Comparison of ENCODE assay signal across 8 cellular contexts in the genomic region with DNA sequence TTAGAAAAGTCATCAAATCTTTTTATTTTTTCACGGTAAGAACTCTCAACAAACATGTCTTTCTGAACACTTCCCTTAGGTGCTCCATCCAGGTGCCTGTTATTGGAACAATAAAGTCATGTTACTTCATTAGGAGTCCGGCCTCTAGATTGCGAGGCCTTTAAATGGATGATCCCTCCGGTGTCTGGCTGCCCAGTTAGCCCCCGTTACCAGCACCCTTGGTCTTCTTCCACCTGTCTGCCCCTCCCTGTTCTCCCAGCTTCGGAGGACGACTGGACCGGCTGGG. TPM values are rescaled to one million over a fixed set of nuclear protein-coding genes. Genes with fewer than 3 reads are reported as not detected.
DNase-seq lines count a peak whose midpoint lies in the region; ATAC-seq, FAIRE-seq and TF ChIP-seq lines count a peak whose summit lies in the region.

No MANE protein-coding gene starts in this region.

- H3K9ac ChIP-seq in OCI-LY3 (ENCODE audit: low read length) (peak overlapping the region; percentile 94), endothelial cell of umbilical vein (replicated peaks; ENCODE audit: extremely low read depth, insufficient read depth, low read length) (peak overlapping the region; percentile 35), parathyroid adenoma (no peak overlapping the region)

- CTCF ChIA-PET in endothelial cell of umbilical vein (lab: Charles Lee) = interaction anchor here (0.6 to 5.3 kb wide), 17 partner anchors 9 to 364 kb away, joined by 3 to 59 read pairs (median 5); partner anchors contain the start of genes ERBB3, RAB5B, SMARCC2 and SUOX

- H3K36me3 ChIP-seq in DOHH2 (ENCODE audit: control insufficient read depth, low read length) (peaks cover 44% of the 10 kb centered on the region), OCI-LY3 (replicated peaks; ENCODE audit: low read depth, low read length) (peaks cover 32% of the 10 kb centered on the region), endothelial cell of umbilical vein (ENCODE audit: control insufficient read depth in 2 of 2, extremely low read depth in 1 of 2, insufficient read depth in 2 of 2, low read length in 2 of 2) (peaks cover 7 to 9% of the 10 kb centered on the region in 2 experiments), parathyroid adenoma (ENCODE audit: control insufficient read depth, insufficient read depth, low read length) (no peaks in the 10 kb centered on the region)

- POLR2A ChIA-PET in endothelial cell of umbilical vein (lab: Charles Lee) = interaction anchor here (0.5 to 3.3 kb wide), 13 partner anchors 9 to 143 kb away, joined by 3 to 37 read pairs (median 4); partner anchors contain the start of genes ESYT1, RAB5B, RPL41 and SMARCC2

- no peak for TF ChIP-seq POLR2A in endothelial cell of umbilical vein (IDR thresholded peaks at IDR 0.05; ENCODE audit: low read depth, low read length)

- peak overlapping the region; percentile 77 for H3K4me2 ChIP-seq in DOHH2 (ENCODE audit: low read length)
- peak overlapping the region; percentile 88 for H3K4me2 ChIP-seq in OCI-LY3 (ENCODE audit: low read length)
- H3K4me2 ChIP-seq in endothelial cell of umbilical vein (ENCODE audit: insufficient read depth, low read length) = peak overlapping the region; percentile 59
- H3K4me2 ChIP-seq in parathyroid adenoma (ENCODE audit: low read length) = peak overlapping the region; percentile 75

- no peak for FAIRE-seq in endothelial cell of umbilical vein (lab: Jason Lieb, UNC)

- no peaks in the 10 kb centered on the region for H3K9me2 ChIP-seq in DOHH2 (replicated peaks; ENCODE audit: control insufficient read depth, low read length)

- H2AFZ ChIP-seq in OCI-LY3 (ENCODE audit: low read depth, low read length) (peak overlapping the region; percentile 36), endothelial cell of umbilical vein (ENCODE audit: low read depth, low read length) (peak overlapping the region; percentile 75), parathyroid adenoma (peak overlapping the region; percentile 81)

- H3F3A ChIP-seq in DOHH2 (ENCODE audit: control insufficient read depth, insufficient read depth) = peaks cover 24% of the 10 kb centered on the region

- peak overlapping the region; percentile 100 for H3K4me3 ChIP-seq in DOHH2 (ENCODE audit: low read length)
- peak overlapping the region; percentile 84 for H3K4me3 ChIP-seq in OCI-LY3 (ENCODE audit: low read length)
- peak overlapping the region; percentile 25 to 62 (median 50) for H3K4me3 ChIP-seq in endothelial cell of umbilical vein (replicated peaks in 1 of 3; ENCODE audit: insufficient read depth in 1 of 3, low read depth in 1 of 3, low read length in 3 of 3)
- H3K4me3 ChIP-seq in parathyroid adenoma (ENCODE audit: low read depth, low read length) = peak overlapping the region; percentile 80

- no peaks in the 10 kb centered on the region for H3K9me1 ChIP-seq in endothelial cell of umbilical vein (replicated peaks; ENCODE audit: control insufficient read depth, extremely low read depth, insufficient read depth, low read length)

- no peak for ATAC-seq in activated CD4-positive, CD25-positive, alpha-beta regulatory T cell treated with anti-CD3 and anti-CD28 coated beads, Interleukin-2, amount 50 U/mL, for 24 hours
- ATAC-seq in GM19452 (IDR thresholded peaks at IDR 0.05; ENCODE audit: unreplicated experiment) = no peak

- dilution Hi-C loops in endothelial cell of umbilical vein (cut with MboI; ENCODE audit: extremely low pct_ligation_motif_present, low sequenced_read_pairs) = no loop called here

- peaks cover 15% of the 10 kb centered on the region for H4K20me1 ChIP-seq in DOHH2 (ENCODE audit: control insufficient read depth, insufficient read depth, low read depth, low read length)
- H4K20me1 ChIP-seq in OCI-LY3 (ENCODE audit: insufficient read depth, low read length) = peaks cover 12% of the 10 kb centered on the region
- no peaks in the 10 kb centered on the region for H4K20me1 ChIP-seq in endothelial cell of umbilical vein (replicated peaks; ENCODE audit: control insufficient read depth, extremely low read depth, insufficient read depth, low read length)

- H3K27ac ChIP-seq in DOHH2 (ENCODE audit: low read depth, low read length) = peak overlapping the region; percentile 49
- peak overlapping the region; percentile 71 for H3K27ac ChIP-seq in OCI-LY3 (ENCODE audit: low read length)
- no peak overlapping the region for H3K27ac ChIP-seq in endothelial cell of umbilical vein (ENCODE audit: insufficient read depth, low read depth, low read length)
- H3K27ac ChIP-seq in parathyroid adenoma = peak overlapping the region; percentile 84

- TSS peak; percentile 71 for BruUV-seq in endothelial cell of umbilical vein (replicated peaks; lab: Mats Ljungman, UMichigan)

- TF ChIP-seq CTCF in DOHH2 (IDR thresholded peaks at IDR 0.05; ENCODE audit: low read depth, low read length, poor library complexity, severe bottlenecking) (no peak), OCI-LY3 (IDR thresholded peaks at IDR 0.05; ENCODE audit: low read depth, low read length) (no peak), endothelial cell of umbilical vein (IDR thresholded peaks at IDR 0.05; ENCODE audit: extremely low read depth in 1 of 2, insufficient read depth in 1 of 2, low read depth in 1 of 2, low read length in 2 of 2) (no peak), parathyroid adenoma (IDR thresholded peaks at IDR 0.05) (no peak)

- intact Hi-C loops in endothelial cell of umbilical vein (cut with micrococcal nuclease) = loop anchor here (1.0 to 2.0 kb wide), 6 partner anchors 13 to 365 kb away; partner anchors contain the start of gene RPL41

- H3K27me3 ChIP-seq in DOHH2 (ENCODE audit: control insufficient read depth, low read length) (peaks cover 4% of the 10 kb centered on the region; the same call in 1 of the 2 replicates), OCI-LY3 (ENCODE audit: low read depth, low read length) (no peaks in the 10 kb centered on the region), endothelial cell of umbilical vein (ENCODE audit: control insufficient read depth in 2 of 2, insufficient read depth in 2 of 2, low read length in 2 of 2) (peaks cover 0 to 6% of the 10 kb centered on the region in 2 experiments), parathyroid adenoma (ENCODE audit: control insufficient read depth, insufficient read depth, low read length) (no peaks in the 10 kb centered on the region)

- DNase-seq in endothelial cell of umbilical vein (ENCODE audit: low read depth, low spot score) (no peak), germinal center (ENCODE audit: low spot score) (no peak), NCI-H526 treated with DMSO at 0.1 percent for 48 hours (lab: John Stamatoyannopoulos, UW) (no peak)

- H3K9me3 ChIP-seq in DOHH2 (ENCODE audit: control insufficient read depth, insufficient read depth, low read length) (no peaks in the 10 kb centered on the region), OCI-LY3 (ENCODE audit: insufficient read depth, low read length) (no peaks in the 10 kb centered on the region), endothelial cell of umbilical vein (replicated peaks; ENCODE audit: control insufficient read depth, insufficient read depth, low read length) (no peaks in the 10 kb centered on the region), parathyroid adenoma (ENCODE audit: control insufficient read depth, low read length) (no peaks in the 10 kb centered on the region)

- peaks cover 54% of the 10 kb centered on the region for H3K79me2 ChIP-seq in DOHH2 (ENCODE audit: control insufficient read depth, low read length)
- H3K79me2 ChIP-seq in OCI-LY3 (ENCODE audit: low read length) = peaks cover 53% of the 10 kb centered on the region
- peaks cover 35% of the 10 kb centered on the region for H3K79me2 ChIP-seq in endothelial cell of umbilical vein (ENCODE audit: control insufficient read depth, insufficient read depth, low read length)
- peaks cover 17% of the 10 kb centered on the region for H3K79me2 ChIP-seq in parathyroid adenoma

- H3K4me1 ChIP-seq in DOHH2 (ENCODE audit: control insufficient read depth, low read length) = peaks cover 28% of the 10 kb centered on the region
- H3K4me1 ChIP-seq in OCI-LY3 (ENCODE audit: low read length) = peaks cover 19% of the 10 kb centered on the region
- peaks cover 25% of the 10 kb centered on the region for H3K4me1 ChIP-seq in endothelial cell of umbilical vein (ENCODE audit: control insufficient read depth, extremely low read depth, insufficient read depth, low read length)
- peaks cover 13% of the 10 kb centered on the region for H3K4me1 ChIP-seq in parathyroid adenoma

RNA-seq across cellular contexts. Expression of gene PA2G4, which starts 0.6 kb away (rescaled TPM):
- 170 and 188 TPM in 2 replicates for total RNA-seq in endothelial cell of umbilical vein
- polyA plus RNA-seq in endothelial cell of umbilical vein = 94.2 and 121 TPM in 2 replicates
- 223 and 250 TPM in 2 replicates for polyA plus RNA-seq in endothelial cell of umbilical vein (2011; cell fraction: cytosol; rRNA removed)
- 154 and 214 TPM in 2 replicates for polyA plus RNA-seq in endothelial cell of umbilical vein (2011; cell fraction: nucleus; rRNA removed)
- 200 and 296 TPM in 2 replicates for polyA plus RNA-seq in endothelial cell of umbilical vein (2012)
- polyA minus RNA-seq in endothelial cell of umbilical vein = 85.5 and 96.0 TPM in 2 replicates
- 177 TPM for polyA minus RNA-seq in endothelial cell of umbilical vein (2011; cell fraction: cytosol; rRNA and poly(A)+ RNA removed)
- polyA minus RNA-seq in endothelial cell of umbilical vein (2011; cell fraction: nucleus; rRNA and poly(A)+ RNA removed) = 41.8 and 42.7 TPM in 2 replicates

RNA-seq across cellular contexts. Expression of gene RPL41, which starts 12.7 kb away (rescaled TPM):
- total RNA-seq in endothelial cell of umbilical vein = 3,212 and 3,428 TPM in 2 replicates
- 9,033 and 9,990 TPM in 2 replicates for polyA plus RNA-seq in endothelial cell of umbilical vein
- 14,118 and 16,245 TPM in 2 replicates for polyA plus RNA-seq in endothelial cell of umbilical vein (2011; cell fraction: cytosol; rRNA removed)
- 3,801 and 4,276 TPM in 2 replicates for polyA plus RNA-seq in endothelial cell of umbilical vein (2011; cell fraction: nucleus; rRNA removed)
- 9,351 and 9,763 TPM in 2 replicates for polyA plus RNA-seq in endothelial cell of umbilical vein (2012)
- polyA minus RNA-seq in endothelial cell of umbilical vein = 1,710 and 2,069 TPM in 2 replicates
- 1,085 TPM for polyA minus RNA-seq in endothelial cell of umbilical vein (2011; cell fraction: cytosol; rRNA and poly(A)+ RNA removed)
- polyA minus RNA-seq in endothelial cell of umbilical vein (2011; cell fraction: nucleus; rRNA and poly(A)+ RNA removed) = 238 and 301 TPM in 2 replicates

RNA-seq across cellular contexts. Expression of gene ZC3H10, which starts 14.3 kb away (rescaled TPM):
- 8.7 and 10.1 TPM in 2 replicates for total RNA-seq in endothelial cell of umbilical vein
- 2.6 and 3.0 TPM in 2 replicates for polyA plus RNA-seq in endothelial cell of umbilical vein
- 1.3 and 1.5 TPM in 2 replicates for polyA plus RNA-seq in endothelial cell of umbilical vein (2011; cell fraction: cytosol; rRNA removed)
- 5.0 and 6.5 TPM in 2 replicates for polyA plus RNA-seq in endothelial cell of umbilical vein (2011; cell fraction: nucleus; rRNA removed)
- polyA plus RNA-seq in endothelial cell of umbilical vein (2012) = 3.1 and 3.8 TPM in 2 replicates
- 12.2 and 15.4 TPM in 2 replicates for polyA minus RNA-seq in endothelial cell of umbilical vein
- 3.3 TPM for polyA minus RNA-seq in endothelial cell of umbilical vein (2011; cell fraction: cytosol; rRNA and poly(A)+ RNA removed)
- polyA minus RNA-seq in endothelial cell of umbilical vein (2011; cell fraction: nucleus; rRNA and poly(A)+ RNA removed) = 13.9 and 21.3 TPM in 2 replicates

RNA-seq across cellular contexts. Expression of gene ERBB3, which starts 23.8 kb away (rescaled TPM):
- total RNA-seq in endothelial cell of umbilical vein = 0.11 TPM in 1 of 2 replicates, not detected in the other
- polyA plus RNA-seq in endothelial cell of umbilical vein = 0.08 and 1.5 TPM in 2 replicates
- polyA plus RNA-seq in endothelial cell of umbilical vein (2011; cell fraction: cytosol; rRNA removed) = 0.12 and 0.23 TPM in 2 replicates
- polyA plus RNA-seq in endothelial cell of umbilical vein (2011; cell fraction: nucleus; rRNA removed) = 0.34 TPM in 1 of 2 replicates, not detected in the other
- polyA plus RNA-seq in endothelial cell of umbilical vein (2012) = 0.29 TPM in 1 of 2 replicates, not detected in the other
- polyA minus RNA-seq in endothelial cell of umbilical vein = 0.30 and 0.32 TPM in 2 replicates
- polyA minus RNA-seq in endothelial cell of umbilical vein (2011; cell fraction: cytosol; rRNA and poly(A)+ RNA removed) = 10.3 TPM
- not detected in 2 replicates for polyA minus RNA-seq in endothelial cell of umbilical vein (2011; cell fraction: nucleus; rRNA and poly(A)+ RNA removed)

RNA-seq across cellular contexts. Expression of gene ESYT1, which starts 24.3 kb away (rescaled TPM):
- total RNA-seq in endothelial cell of umbilical vein = 133 and 161 TPM in 2 replicates
- polyA plus RNA-seq in endothelial cell of umbilical vein = 233 and 234 TPM in 2 replicates
- 159 and 161 TPM in 2 replicates for polyA plus RNA-seq in endothelial cell of umbilical vein (2011; cell fraction: cytosol; rRNA removed)
- polyA plus RNA-seq in endothelial cell of umbilical vein (2011; cell fraction: nucleus; rRNA removed) = 247 and 260 TPM in 2 replicates
- polyA plus RNA-seq in endothelial cell of umbilical vein (2012) = 106 and 110 TPM in 2 replicates
- polyA minus RNA-seq in endothelial cell of umbilical vein = 309 and 339 TPM in 2 replicates
- polyA minus RNA-seq in endothelial cell of umbilical vein (2011; cell fraction: cytosol; rRNA and poly(A)+ RNA removed) = 102 TPM
- 90.2 and 91.4 TPM in 2 replicates for polyA minus RNA-seq in endothelial cell of umbilical vein (2011; cell fraction: nucleus; rRNA and poly(A)+ RNA removed)

Comparison
In these comparisons a context has a peak if more than half of its experiments do, and no peak if none do; other contexts are left out.
1. H3K4me3 ChIP-seq: peak in every context shown above with its lines; median percentile 100 in DOHH2; 84 in OCI-LY3; 80 in parathyroid adenoma; 50 in endothelial cell of umbilical vein.